Comparison of ENCODE assay signal across 8 cellular contexts in the genomic region with DNA sequence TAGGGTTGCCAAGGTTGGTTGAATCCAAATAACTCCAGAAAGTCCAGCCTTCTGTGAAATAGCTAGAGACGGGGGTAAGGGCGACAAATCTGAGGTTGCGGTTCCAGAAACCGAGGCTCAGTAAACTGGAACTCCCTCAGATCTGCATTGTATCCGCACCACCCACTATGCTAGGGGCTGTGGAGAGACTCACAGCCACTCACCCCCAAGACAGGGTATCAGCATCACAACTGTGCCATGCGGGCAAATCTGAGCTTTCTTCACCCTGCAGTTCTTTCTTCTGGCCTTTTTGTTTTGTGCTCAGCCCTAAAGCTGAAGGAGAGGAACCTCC. TPM values are rescaled to one million over a fixed set of nuclear protein-coding genes. Genes with fewer than 3 reads are reported as not detected.
A peak's percentile ranks its signal among the peaks of the same experiment; 100 is the strongest.
DNase-seq lines count a peak whose midpoint lies in the region; ATAC-seq, FAIRE-seq and TF ChIP-seq lines count a peak whose summit lies in the region.

No MANE protein-coding gene starts in this region.

- H3K4me1 ChIP-seq in DOHH2 (ENCODE audit: control insufficient read depth, low read length) (peaks cover 17% of the 10 kb centered on the region), pancreas (peaks cover 0 to 6% (median 0%) of the 10 kb centered on the region in 3 donors)

- ATAC-seq in pancreas (peak in 3 of 4 donors; percentile 4 to 11 (median 9)), GM19023 (IDR thresholded peaks at IDR 0.05; ENCODE audit: unreplicated experiment) (no peak), left colon (no peak), GM21528 (IDR thresholded peaks at IDR 0.05; ENCODE audit: low FRiP score, unreplicated experiment) (no peak)

- H3K4me2 ChIP-seq in DOHH2 (ENCODE audit: low read length): peak overlapping the region; percentile 66

- intact Hi-C loops in pancreas (cut with DNase I): no loop called here
- intact Hi-C loops in left colon (cut with DNase I, micrococcal nuclease): no loop called here

- H3K36me3 ChIP-seq in DOHH2 (ENCODE audit: control insufficient read depth, low read length): no peaks in the 10 kb centered on the region
- H3K36me3 ChIP-seq in pancreas: no peaks in the 10 kb centered on the region

- 17 to 19% methylated on average over 6 of the region's 6 CpGs for WGBS in pancreas, 2 donors

- H3K4me3 ChIP-seq in DOHH2 (ENCODE audit: low read length): peak overlapping the region; percentile 76
- peak overlapping the region; percentile 29 to 60 (median 59) for H3K4me3 ChIP-seq in pancreas

- H3K79me2 ChIP-seq in DOHH2 (ENCODE audit: control insufficient read depth, low read length): no peaks in the 10 kb centered on the region

- TF ChIP-seq CTCF in DOHH2 (IDR thresholded peaks at IDR 0.05; ENCODE audit: low read depth, low read length, poor library complexity, severe bottlenecking): no peak
- no peak for TF ChIP-seq CTCF in endothelial cell (IDR thresholded peaks at IDR 0.05; ENCODE audit: unreplicated experiment)
- no peak for TF ChIP-seq CTCF in pancreas (IDR thresholded peaks at IDR 0.05)

- peaks cover 8% of the 10 kb centered on the region for H3K27me3 ChIP-seq in DOHH2 (ENCODE audit: control insufficient read depth, low read length)
- no peaks in the 10 kb centered on the region for H3K27me3 ChIP-seq in pancreas

- no peaks in the 10 kb centered on the region for H4K20me1 ChIP-seq in DOHH2 (ENCODE audit: control insufficient read depth, insufficient read depth, low read depth, low read length)

- H3K9me3 Mint-ChIP-seq in endothelial cell (ENCODE audit: unreplicated experiment): no peaks in the 10 kb centered on the region

- no peaks in the 10 kb centered on the region for H3K36me3 Mint-ChIP-seq in endothelial cell (ENCODE audit: low read depth, unreplicated experiment)

- H3K27me3 Mint-ChIP-seq in endothelial cell (ENCODE audit: unreplicated experiment): peaks cover 2% of the 10 kb centered on the region

- H3K9me2 ChIP-seq in DOHH2 (replicated peaks; ENCODE audit: control insufficient read depth, low read length): no peaks in the 10 kb centered on the region

- no peak overlapping the region for H3K27ac Mint-ChIP-seq in endothelial cell (ENCODE audit: unreplicated experiment)

- H3K27ac ChIP-seq in DOHH2 (ENCODE audit: low read depth, low read length) (no peak overlapping the region), pancreas (peak overlapping the region in 3 of 4 donors; percentile 12 to 66 (median 18))

- H3F3A ChIP-seq in DOHH2 (ENCODE audit: control insufficient read depth, insufficient read depth): peaks cover 2% of the 10 kb centered on the region; the same call in 1 of the 2 replicates

- H3K9me3 ChIP-seq in DOHH2 (ENCODE audit: control insufficient read depth, insufficient read depth, low read length) (no peaks in the 10 kb centered on the region), pancreas (no peaks in the 10 kb centered on the region)

- DNase-seq in RPMI7951 (ENCODE audit: low read depth) (peak; percentile 3), endothelial cell (ENCODE audit: low spot score) (no peak), pancreas (no peak), NCI-H510A (lab: John Stamatoyannopoulos, UW) (no peak), left colon (no peak)

- H3K4me3 Mint-ChIP-seq in endothelial cell (ENCODE audit: unreplicated experiment): peak overlapping the region; percentile 86

- FAIRE-seq in pancreas (lab: Jason Lieb, UNC): no peak

- peaks cover 6% of the 10 kb centered on the region for H3K4me1 Mint-ChIP-seq in endothelial cell (ENCODE audit: unreplicated experiment)

RNA-seq across cellular contexts. Expression of a gene that starts 0.6 kb away (rescaled TPM):
- total RNA-seq in RPMI7951 (2014; rRNA removed; shearing (Covaris generic)): 29.6 and 35.7 TPM in 2 replicates
- total RNA-seq in endothelial cell (ENCODE audit: unreplicated experiment) (7.2 TPM), pancreas (1 to 10 TPM; 3.7 to 7.9 (median 5.2) TPM), left colon (1 to 10 TPM; 7.7 to 8.1 TPM)
- polyA plus RNA-seq in pancreas: 1 to 10 TPM; 1.9 to 2.6 TPM

RNA-seq across cellular contexts. Expression of a gene that starts 51.6 kb away (rescaled TPM):
- total RNA-seq in RPMI7951 (2014; rRNA removed; shearing (Covaris generic)): 2.8 and 4.5 TPM in 2 replicates
- total RNA-seq in endothelial cell (ENCODE audit: unreplicated experiment) (8.4 TPM), pancreas (1 to 10 TPM; 3.0 to 7.1 (median 4.8) TPM), left colon (1 to 10 TPM; 8.6 to 9.1 TPM)
- 10 to 100 TPM; 15.2 to 33.1 TPM for polyA plus RNA-seq in pancreas

Comparison
In these comparisons a context has a peak if more than half of its experiments do, and no peak if none do; other contexts are left out.
1. ATAC-seq: peak in pancreas (3 of 4); none in GM19023 (single experiment), left colon (single experiment) and GM21528 (single experiment).